In genomic region chr1:103170608-103171007, GRCh38 we compare ENCODE assay signal across 27 cellular contexts.
DNase-seq lines count a peak whose midpoint lies in the region; ATAC-seq and TF ChIP-seq lines count a peak whose summit lies in the region.
"Had no signal": no experiment of that assay in that cellular context is flagged by ENCODE, and none has a peak within 500 bp of the region (broad histone marks: within the 10 kb centered on the region; RNA-seq: fewer than 3 reads in every experiment).

No MANE protein-coding gene starts in this region.

- peaks cover 4% of the 10 kb centered on the region; the same call in 1 of the 2 replicates for H3K9me3 ChIP-seq in SK-N-SH
- H3K9me3 ChIP-seq in SJSA1 (replicated peaks) = no peaks in the 10 kb centered on the region
- no peaks in the 10 kb centered on the region for H3K9me3 ChIP-seq in naive thymus-derived CD4-positive, alpha-beta T cell (ENCODE audit: control insufficient read depth in 2 of 3, low read length in 3 of 3)
- H3K9me3 ChIP-seq: colonic mucosa, esophagus muscularis mucosa, SJCRH30, stomach, tibial nerve had no signal

- no peaks in the 10 kb centered on the region for H3K4me1 Mint-ChIP-seq in activated naive CD8-positive, alpha-beta T cell treated with anti-CD3 and anti-CD28 coated beads, Interleukin-2, amount 50 U/mL, for 24 hours
- H3K4me1 Mint-ChIP-seq in naive thymus-derived CD4-positive, alpha-beta T cell = no peaks in the 10 kb centered on the region
- no peaks in the 10 kb centered on the region for H3K4me1 Mint-ChIP-seq in effector memory CD8-positive, alpha-beta T cell (ENCODE audit: low read depth in 2 of 2)
- H3K4me1 Mint-ChIP-seq: activated CD4-positive, alpha-beta T cell treated with anti-CD3 and anti-CD28 coated beads, Interleukin-2, amount 10 ng/mL, durations not matched to agents 7 days and 5 days; CD8-positive, alpha-beta memory T cell; neural progenitor cell had no signal

- H3K4me3 ChIP-seq in SK-N-SH (ENCODE audit: low read depth in 2 of 2, low read length in 1 of 2) (no peak overlapping the region), SJSA1 (no peak overlapping the region)
- no peak overlapping the region for H3K4me3 ChIP-seq in naive thymus-derived CD4-positive, alpha-beta T cell (ENCODE audit: low read length)
- H3K4me3 ChIP-seq: colonic mucosa, esophagus muscularis mucosa, neural progenitor cell, SJCRH30, stomach, tibial nerve had no signal

- no peaks in the 10 kb centered on the region for H3K9me2 ChIP-seq in SK-N-SH

- POLR2A ChIA-PET in SK-N-SH (lab: Yijun Ruan, JAX) = no interaction called here
- POLR2A ChIA-PET in naive thymus-derived CD4-positive, alpha-beta T cell (lab: Charles Lee) = no interaction called here

- H3K9ac ChIP-seq in SK-N-SH = no peak overlapping the region
- H3K9ac ChIP-seq: neural progenitor cell had no signal

- H3K9me3 Mint-ChIP-seq in activated naive CD8-positive, alpha-beta T cell treated with anti-CD3 and anti-CD28 coated beads, Interleukin-2, amount 50 U/mL, for 24 hours = peaks cover 8% of the 10 kb centered on the region
- peaks cover 0 to 15% (median 3%) of the 10 kb centered on the region in 11 donors for H3K9me3 Mint-ChIP-seq in naive thymus-derived CD4-positive, alpha-beta T cell
- peaks cover 7 to 10% of the 10 kb centered on the region in 2 donors for H3K9me3 Mint-ChIP-seq in effector memory CD8-positive, alpha-beta T cell
- H3K9me3 Mint-ChIP-seq: neural progenitor cell had no signal

- H3K27me3 ChIP-seq in SK-N-SH (ENCODE audit: insufficient read depth) (no peaks in the 10 kb centered on the region), SJSA1 (replicated peaks) (no peaks in the 10 kb centered on the region)
- no peaks in the 10 kb centered on the region for H3K27me3 ChIP-seq in naive thymus-derived CD4-positive, alpha-beta T cell (ENCODE audit: control insufficient read depth in 2 of 2, insufficient read depth in 2 of 2, low read length in 2 of 2)
- H3K27me3 ChIP-seq: colonic mucosa, esophagus muscularis mucosa, neural progenitor cell, SJCRH30, stomach, tibial nerve had no signal

- CTCF ChIA-PET in SK-N-SH (lab: Yijun Ruan, JAX) = no interaction called here
- CTCF ChIA-PET in naive thymus-derived CD4-positive, alpha-beta T cell (lab: Charles Lee) = no interaction called here

- ATAC-seq in SK-N-SH treated with all-trans-retinoic acid at 6 μM for 48 hours (no peak), HG02884 (IDR thresholded peaks at IDR 0.05; ENCODE audit: unreplicated experiment) (no peak)
- no peak for ATAC-seq in activated naive CD8-positive, alpha-beta T cell treated with anti-CD3 and anti-CD28 coated beads, Interleukin-2, amount 50 U/mL, for 24 hours
- ATAC-seq in naive thymus-derived CD4-positive, alpha-beta T cell = no peak
- no peak for ATAC-seq in effector memory CD8-positive, alpha-beta T cell (replicated peaks)
- ATAC-seq: left cardiac atrium had no signal

- 0 out of 2 replicates have a peak overlapping the region, but pooled peaks have one; percentile 38 for H2AFZ ChIP-seq in SK-N-SH (ENCODE audit: low read depth)
- H2AFZ ChIP-seq: neural progenitor cell had no signal

- TF ChIP-seq RAD21 in SK-N-SH (IDR thresholded peaks at IDR 0.05; ENCODE audit: low read length) = no peak

- no peaks in the 10 kb centered on the region for H3K27me3 Mint-ChIP-seq in activated naive CD8-positive, alpha-beta T cell treated with anti-CD3 and anti-CD28 coated beads, Interleukin-2, amount 50 U/mL, for 24 hours
- no peaks in the 10 kb centered on the region for H3K27me3 Mint-ChIP-seq in naive thymus-derived CD4-positive, alpha-beta T cell
- H3K27me3 Mint-ChIP-seq in effector memory CD8-positive, alpha-beta T cell = no peaks in the 10 kb centered on the region
- H3K27me3 Mint-ChIP-seq: activated CD4-positive, alpha-beta T cell treated with anti-CD3 and anti-CD28 coated beads, Interleukin-2, amount 10 ng/mL, durations not matched to agents 7 days and 5 days; CD8-positive, alpha-beta memory T cell; progenitor cell of endocrine pancreas had no signal

- H3K36me3 Mint-ChIP-seq in activated naive CD8-positive, alpha-beta T cell treated with anti-CD3 and anti-CD28 coated beads, Interleukin-2, amount 50 U/mL, for 24 hours (ENCODE audit: low read depth) = no peaks in the 10 kb centered on the region
- no peaks in the 10 kb centered on the region for H3K36me3 Mint-ChIP-seq in naive thymus-derived CD4-positive, alpha-beta T cell
- no peaks in the 10 kb centered on the region for H3K36me3 Mint-ChIP-seq in effector memory CD8-positive, alpha-beta T cell (ENCODE audit: insufficient read depth)
- H3K36me3 Mint-ChIP-seq: CD8-positive, alpha-beta memory T cell; neural progenitor cell had no signal

- DNase-seq in SK-N-SH (no peak), SJSA1 (ENCODE audit: low read depth in 1 of 2, low spot score in 2 of 2) (no peak), fibroblast of peridontal ligament (ENCODE audit: extremely low read depth) (peak; percentile 64)
- DNase-seq in activated naive CD8-positive, alpha-beta T cell treated with anti-CD3 and anti-CD28 coated beads, Interleukin-2, amount 50 U/mL, for 24 hours = no peak
- no peak for DNase-seq in naive thymus-derived CD4-positive, alpha-beta T cell
- DNase-seq in effector memory CD8-positive, alpha-beta T cell = no peak
- DNase-seq: 8988T; activated CD4-positive, alpha-beta T cell treated with anti-CD3 and anti-CD28 coated beads, Interleukin-2, amount 10 ng/mL, durations not matched to agents 7 days and 5 days; activated naive CD4-positive, alpha-beta T cell; activated T-cell treated with anti-CD3 and anti-CD28 coated beads, Interleukin-2, amount 50 U/mL, for 48 hours; amniotic stem cell; CD8-positive, alpha-beta memory T cell; colonic mucosa; head of caudate nucleus; left cardiac atrium; NCI-H1417; NCI-H510A; SJCRH30; stimulated activated CD8-positive, alpha-beta memory T cell treated with anti-CD3 and anti-CD28 coated beads, Interleukin-4, amount 100 ng/mL, for 48 hours; stomach had no signal

- H3K4me3 Mint-ChIP-seq in activated naive CD8-positive, alpha-beta T cell treated with anti-CD3 and anti-CD28 coated beads, Interleukin-2, amount 50 U/mL, for 24 hours = no peak overlapping the region
- H3K4me3 Mint-ChIP-seq in naive thymus-derived CD4-positive, alpha-beta T cell = no peak overlapping the region
- H3K4me3 Mint-ChIP-seq in effector memory CD8-positive, alpha-beta T cell = no peak overlapping the region
- H3K4me3 Mint-ChIP-seq: activated CD4-positive, alpha-beta T cell treated with anti-CD3 and anti-CD28 coated beads, Interleukin-2, amount 10 ng/mL, durations not matched to agents 7 days and 5 days; CD8-positive, alpha-beta memory T cell; neural progenitor cell; T-helper 2 cell treated with Interferon-gamma antibody and Interleukin-4, amounts not matched to agents 5 μg/mL and 100 μg/mL, for 36 hours had no signal

- intact Hi-C loops in naive thymus-derived CD4-positive, alpha-beta T cell (cut with micrococcal nuclease) = loop anchor here in 1 of 2 donors (1.0 kb wide), 1 partner anchor 14 kb away; no protein-coding TSS in a partner anchor

- H3K27ac Mint-ChIP-seq in activated naive CD8-positive, alpha-beta T cell treated with anti-CD3 and anti-CD28 coated beads, Interleukin-2, amount 50 U/mL, for 24 hours = no peak overlapping the region
- H3K27ac Mint-ChIP-seq in naive thymus-derived CD4-positive, alpha-beta T cell = no peak overlapping the region
- no peak overlapping the region for H3K27ac Mint-ChIP-seq in effector memory CD8-positive, alpha-beta T cell
- H3K27ac Mint-ChIP-seq: activated CD4-positive, alpha-beta T cell treated with anti-CD3 and anti-CD28 coated beads, Interleukin-2, amount 10 ng/mL, durations not matched to agents 7 days and 5 days; CD8-positive, alpha-beta memory T cell; neural progenitor cell; progenitor cell of endocrine pancreas; T-helper 2 cell treated with Interferon-gamma antibody and Interleukin-4, amounts not matched to agents 5 μg/mL and 100 μg/mL, for 36 hours had no signal

- H3K79me2 ChIP-seq in SK-N-SH (ENCODE audit: insufficient read depth) = no peaks in the 10 kb centered on the region

- no peak for TF ChIP-seq CTCF in SK-N-SH (IDR thresholded peaks at IDR 0.05)

- WGBS in SK-N-SH (ENCODE audit: low lambda C conversion rate) = 78% methylated on average over 7 of the region's 7 CpGs

- no peak overlapping the region for H3K4me2 ChIP-seq in SK-N-SH
- H3K4me2 ChIP-seq: neural progenitor cell had no signal

- TF ChIP-seq EP300 in SK-N-SH (IDR thresholded peaks at IDR 0.05; ENCODE audit: borderline replicate concordance in 1 of 2, low read depth in 1 of 2, low read length in 1 of 2) = no peak

- no peaks in the 10 kb centered on the region for H3F3A ChIP-seq in SK-N-SH (replicated peaks; ENCODE audit: insufficient read depth)

- H3K36me3 ChIP-seq in SK-N-SH (replicated peaks in 1 of 2; ENCODE audit: control insufficient read depth in 1 of 2, insufficient read depth in 2 of 2, low read length in 1 of 2) (no peaks in the 10 kb centered on the region), SJSA1 (no peaks in the 10 kb centered on the region)
- no peaks in the 10 kb centered on the region for H3K36me3 ChIP-seq in naive thymus-derived CD4-positive, alpha-beta T cell (ENCODE audit: control insufficient read depth in 2 of 3, insufficient read depth in 3 of 3, low read length in 3 of 3)
- H3K36me3 ChIP-seq: colonic mucosa, esophagus muscularis mucosa, neural progenitor cell, SJCRH30, stomach, tibial nerve had no signal

- no peaks in the 10 kb centered on the region for H3K4me1 ChIP-seq in SK-N-SH (ENCODE audit: control insufficient read depth in 1 of 2, insufficient read depth in 2 of 2, low read depth in 1 of 2, low read length in 1 of 2)
- peaks cover 13% of the 10 kb centered on the region for H3K4me1 ChIP-seq in SJSA1 (replicated peaks)
- no peaks in the 10 kb centered on the region for H3K4me1 ChIP-seq in naive thymus-derived CD4-positive, alpha-beta T cell (ENCODE audit: control insufficient read depth in 2 of 2, insufficient read depth in 2 of 2, low read length in 2 of 2)
- H3K4me1 ChIP-seq: colonic mucosa, esophagus muscularis mucosa, neural progenitor cell, stomach, tibial nerve had no signal

- H4K20me1 ChIP-seq in SK-N-SH (ENCODE audit: insufficient read depth) = no peaks in the 10 kb centered on the region

- H3K27ac ChIP-seq in SK-N-SH (ENCODE audit: low read depth in 2 of 2, low read length in 1 of 2) (no peak overlapping the region), SJSA1 (peak overlapping the region; percentile 31; the same call in 1 of the 2 replicates)
- no peak overlapping the region for H3K27ac ChIP-seq in naive thymus-derived CD4-positive, alpha-beta T cell (ENCODE audit: low read depth, low read length)
- H3K27ac ChIP-seq: colonic mucosa, esophagus muscularis mucosa, neural progenitor cell, SJCRH30, stomach, tibial nerve had no signal

TF ChIP-seq in SK-N-SH treated with all-trans-retinoic acid at 6 μM for 48 hours, 23 proteins besides CTCF, POLR2A, EP300 and RAD21:
- no peak for TF ChIP-seq ZFP3 (CRISPR knock-in tag; IDR thresholded peaks at IDR 0.05)
